18 cellular contexts compared by ENCODE assay signal in the genomic region with DNA sequence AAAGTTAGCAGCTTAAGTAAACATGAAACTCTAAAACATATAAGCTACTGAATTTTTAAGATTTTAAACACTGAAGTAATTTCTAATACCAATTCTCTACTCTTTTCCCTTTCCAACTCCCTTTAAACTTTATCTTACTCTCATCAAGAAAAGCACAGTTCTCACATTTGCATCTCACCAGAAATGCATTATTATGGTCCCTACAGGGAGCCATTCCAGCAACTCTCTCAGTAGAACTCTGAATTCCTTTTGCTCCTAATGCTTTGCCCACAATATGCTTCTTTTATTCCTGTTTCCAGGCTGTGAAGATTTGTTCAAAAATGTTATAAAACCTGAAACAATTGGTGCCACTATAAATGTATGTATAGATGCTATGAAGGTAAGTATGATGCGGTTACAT.
"Had no signal": no experiment of that assay in that cellular context is flagged by ENCODE, and none has a peak within 500 bp of the region (broad histone marks: within the 10 kb centered on the region; RNA-seq: fewer than 3 reads in every experiment).

No MANE protein-coding gene starts in this region.

- H3K27me3 ChIP-seq: esophagus muscularis mucosa, gastroesophageal sphincter, right atrium auricular region, sigmoid colon, testis, tibial nerve, upper lobe of right lung had no signal

- H3K4me3 ChIP-seq: esophagus muscularis mucosa, gastroesophageal sphincter, right atrium auricular region, sigmoid colon, skin epidermis, testis, tibial nerve, upper lobe of right lung had no signal

- H3K4me1 ChIP-seq: esophagus muscularis mucosa, gastroesophageal sphincter, right atrium auricular region, sigmoid colon, testis, tibial nerve, upper lobe of right lung had no signal

- H3K27me3 Mint-ChIP-seq: effector memory CD8-positive, alpha-beta T cell; naive thymus-derived CD4-positive, alpha-beta T cell; stimulated activated naive B cell treated with anti-CD40 and anti-IgM and Interleukin-4, amounts not matched to agents 10 μg/mL and 1 μg/mL and 100 μg/mL, for 72 hours; stimulated activated naive CD8-positive, alpha-beta T cell treated with anti-CD3 and anti-CD28 coated beads, Interleukin-15, amount 100 ng/mL, for 72 hours had no signal

- H3K4me3 Mint-ChIP-seq: effector memory CD8-positive, alpha-beta T cell; naive thymus-derived CD4-positive, alpha-beta T cell; stimulated activated naive B cell treated with anti-CD40 and anti-IgM and Interleukin-4, amounts not matched to agents 10 μg/mL and 1 μg/mL and 100 μg/mL, for 72 hours; stimulated activated naive CD8-positive, alpha-beta T cell treated with anti-CD3 and anti-CD28 coated beads, Interleukin-15, amount 100 ng/mL, for 72 hours had no signal

- H3K9me3 ChIP-seq: esophagus muscularis mucosa, gastroesophageal sphincter, right atrium auricular region, sigmoid colon, testis, tibial nerve, upper lobe of right lung had no signal

- H3K9me3 Mint-ChIP-seq: effector memory CD8-positive, alpha-beta T cell; naive thymus-derived CD4-positive, alpha-beta T cell; stimulated activated naive CD8-positive, alpha-beta T cell treated with anti-CD3 and anti-CD28 coated beads, Interleukin-15, amount 100 ng/mL, for 72 hours had no signal

- H3K27ac Mint-ChIP-seq: effector memory CD8-positive, alpha-beta T cell; naive thymus-derived CD4-positive, alpha-beta T cell; stimulated activated naive B cell treated with anti-CD40 and anti-IgM and Interleukin-4, amounts not matched to agents 10 μg/mL and 1 μg/mL and 100 μg/mL, for 72 hours; stimulated activated naive CD8-positive, alpha-beta T cell treated with anti-CD3 and anti-CD28 coated beads, Interleukin-15, amount 100 ng/mL, for 72 hours had no signal

- H3K36me3 ChIP-seq: right atrium auricular region, sigmoid colon, upper lobe of right lung had no signal

- H3K27ac ChIP-seq: epithelial cell of prostate, esophagus muscularis mucosa, gastroesophageal sphincter, right atrium auricular region, sigmoid colon, skin epidermis, testis, tibial nerve, upper lobe of right lung had no signal

- DNase-seq: effector memory CD8-positive, alpha-beta T cell; glutamatergic neuron; kidney glomerular epithelial cell; naive thymus-derived CD4-positive, alpha-beta T cell; posterior cingulate gyrus; sigmoid colon; stimulated activated CD4-positive, alpha-beta T cell treated with anti-CD3 and anti-CD28 coated beads, Interleukin-2, amount 100 ng/mL, for 24 hours; stimulated activated CD4-positive, alpha-beta T cell treated with anti-CD3 and anti-CD28 coated beads, Interleukin-4, amount 100 ng/mL, for 4 hours; stimulated activated naive B cell treated with anti-CD40 and anti-IgM and Interleukin-4, amounts not matched to agents 10 μg/mL and 1 μg/mL and 100 μg/mL, for 72 hours; stimulated activated naive CD8-positive, alpha-beta T cell treated with anti-CD3 and anti-CD28 coated beads, Interleukin-15, amount 100 ng/mL, for 72 hours; testis; upper lobe of right lung had no signal

- H3K4me1 Mint-ChIP-seq: naive thymus-derived CD4-positive, alpha-beta T cell; stimulated activated naive CD8-positive, alpha-beta T cell treated with anti-CD3 and anti-CD28 coated beads, Interleukin-15, amount 100 ng/mL, for 72 hours had no signal
